7 cellular contexts compared by ENCODE assay signal in the genomic region with DNA sequence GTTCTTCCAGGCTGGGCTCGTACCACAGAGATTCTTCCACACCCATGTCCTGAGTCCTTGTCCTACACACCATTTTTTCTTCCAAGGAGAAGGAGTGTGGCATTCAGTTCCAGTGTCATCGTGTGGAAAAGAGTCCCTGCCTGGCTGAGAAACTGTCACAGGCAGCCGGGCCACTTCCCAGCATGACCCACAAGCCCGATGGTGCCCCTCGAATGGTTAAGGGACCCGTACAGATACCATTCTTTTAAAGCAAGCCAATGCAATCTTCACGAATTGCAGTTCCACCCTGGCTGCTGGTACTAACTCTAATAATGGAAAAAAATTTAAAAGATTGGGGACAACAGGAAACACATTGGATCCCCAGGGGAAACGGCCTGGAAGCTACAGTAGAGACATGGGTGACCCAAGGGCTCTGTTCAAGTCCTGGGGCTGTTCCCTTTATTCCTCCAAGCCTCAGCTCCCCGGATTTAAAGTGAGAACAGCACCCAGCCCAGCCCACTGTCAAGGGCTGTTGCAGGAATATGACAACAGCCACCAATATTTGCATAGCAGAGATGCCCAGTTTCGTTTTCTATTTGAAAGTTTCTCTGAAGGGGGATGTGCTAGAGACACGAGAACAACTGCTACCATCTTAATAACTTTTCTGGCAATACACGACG.
DNase-seq lines count a peak whose midpoint lies in the region; ATAC-seq and TF ChIP-seq lines count a peak whose summit lies in the region.

No MANE protein-coding gene starts in this region.

- peaks cover 61% of the 10 kb centered on the region for H3K4me1 ChIP-seq in stomach smooth muscle (ENCODE audit: control insufficient read depth, insufficient read depth, low read length)

- H3K27me3 ChIP-seq in stomach smooth muscle (ENCODE audit: control insufficient read depth in 1 of 2, insufficient read depth in 2 of 2, low read length in 2 of 2): no peaks in the 10 kb centered on the region

- DNase-seq in HFF-Myc (ENCODE audit: extremely low read depth, low read depth) (no peak), NCI-H2029 treated with DMSO at 0.1 percent for 48 hours (lab: John Stamatoyannopoulos, UW) (peak; percentile 62), immature natural killer cell (peak; percentile 38 to 60 (median 52)), foreskin melanocyte (no peak)

- no peak for TF ChIP-seq CTCF in HFF-Myc (IDR thresholded peaks at IDR 0.05; ENCODE audit: low read depth, low read length, missing control alignments)

- no peaks in the 10 kb centered on the region for H3K9me3 Mint-ChIP-seq in immature natural killer cell

- no peaks in the 10 kb centered on the region for H3K9me3 ChIP-seq in stomach smooth muscle (ENCODE audit: control insufficient read depth in 2 of 2, low read length in 2 of 2)

- peak overlapping the region; percentile 55 for H3K27ac ChIP-seq in adipose tissue (ENCODE audit: low read depth, low read length)
- H3K27ac ChIP-seq in stomach smooth muscle (ENCODE audit: low read length): peak overlapping the region; percentile 93

- H3K27me3 Mint-ChIP-seq in immature natural killer cell (ENCODE audit: low read depth in 3 of 3): peaks cover 0 to 8% (median 3%) of the 10 kb centered on the region in 3 donors

- H3K4me1 Mint-ChIP-seq in immature natural killer cell: peaks cover 54 to 74% of the 10 kb centered on the region in 2 donors

- no peaks in the 10 kb centered on the region for H3K36me3 ChIP-seq in stomach smooth muscle (ENCODE audit: control insufficient read depth in 2 of 2, insufficient read depth in 2 of 2, low read length in 2 of 2)

- peak overlapping the region; percentile 76 to 94 (median 90) for H3K27ac Mint-ChIP-seq in immature natural killer cell

- peak; percentile 81 for ATAC-seq in GM18502 (IDR thresholded peaks at IDR 0.05; ENCODE audit: poor library complexity, unreplicated experiment)

- peak overlapping the region; percentile 72 to 78 for H3K9ac ChIP-seq in stomach smooth muscle (ENCODE audit: low read length in 2 of 2)

- peaks cover 3 to 7% (median 5%) of the 10 kb centered on the region in 3 donors for H3K36me3 Mint-ChIP-seq in immature natural killer cell

- H3K4me3 ChIP-seq in HFF-Myc (replicated peaks; ENCODE audit: low read depth, low read length): peak overlapping the region; percentile 58
- peak overlapping the region; percentile 66 to 81 for H3K4me3 ChIP-seq in stomach smooth muscle (ENCODE audit: low read length in 2 of 2)

- WGBS in adipose tissue, 3 donors: 9 to 19% (median 12%) methylated on average over 13 of the region's 13 CpGs

- H3K4me3 Mint-ChIP-seq in immature natural killer cell: peak overlapping the region; percentile 66 to 73 (median 68)

Comparison
In these comparisons a context has a peak if more than half of its experiments do, and no peak if none do; other contexts are left out.
1. DNase-seq: peak in NCI-H2029 treated with DMSO at 0.1 percent for 48 hours (single experiment) and immature natural killer cell (3 of 3); none in HFF-Myc (single experiment) and foreskin melanocyte (single experiment).